In the genomic region with DNA sequence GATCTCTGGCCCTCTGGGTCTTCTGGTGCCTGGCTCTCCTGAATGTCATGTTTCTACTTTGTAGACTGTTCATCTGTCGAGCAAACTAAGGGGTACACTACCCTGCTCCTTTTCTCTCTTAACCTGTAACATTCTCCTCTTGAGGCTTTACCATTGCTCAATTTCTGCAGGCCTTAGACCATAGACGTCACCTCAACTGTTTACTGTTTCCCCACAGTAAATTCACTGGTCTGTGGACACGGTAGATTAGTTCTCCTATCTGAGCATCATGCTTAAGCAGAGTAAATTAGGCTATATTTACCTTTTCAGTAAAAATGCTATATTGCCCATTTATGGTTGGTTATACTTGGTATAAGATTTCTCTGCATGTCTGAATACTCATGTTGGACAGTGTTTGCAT, we compare ENCODE assay signal across 17 cellular contexts. TPM values are rescaled to one million over a fixed set of nuclear protein-coding genes. Genes with fewer than 3 reads are reported as not detected.
A peak's percentile ranks its signal among the peaks of the same experiment; 100 is the strongest.
DNase-seq lines count a peak whose midpoint lies in the region; ATAC-seq and TF ChIP-seq lines count a peak whose summit lies in the region.
"Had no signal": no experiment of that assay in that cellular context is flagged by ENCODE, and none has a peak within 500 bp of the region (broad histone marks: within the 10 kb centered on the region; RNA-seq: fewer than 3 reads in every experiment).

No MANE protein-coding gene starts in this region.

- H3K4me3 ChIP-seq in CD4-positive, alpha-beta memory T cell (ENCODE audit: low read length in 2 of 2) = no peak overlapping the region
- H3K4me3 ChIP-seq in hepatocyte (no peak overlapping the region), parathyroid adenoma (ENCODE audit: low read depth, low read length) (no peak overlapping the region)
- H3K4me3 ChIP-seq: PC-9, SJCRH30 had no signal

- H3K4me1 ChIP-seq in CD4-positive, alpha-beta memory T cell (ENCODE audit: insufficient read depth, low read length) = peaks cover 3% of the 10 kb centered on the region
- H3K4me1 ChIP-seq in hepatocyte (ENCODE audit: insufficient read depth) = peaks cover 24% of the 10 kb centered on the region
- H3K4me1 ChIP-seq in parathyroid adenoma = peaks cover 11% of the 10 kb centered on the region
- H3K4me1 ChIP-seq: SJCRH30 had no signal

- no peaks in the 10 kb centered on the region for H3K9me2 ChIP-seq in hepatocyte (replicated peaks; ENCODE audit: insufficient read depth)

- H4K20me1 ChIP-seq in hepatocyte (ENCODE audit: insufficient read depth, poor library complexity, severe bottlenecking) = no peaks in the 10 kb centered on the region

- no peaks in the 10 kb centered on the region for H3K79me2 ChIP-seq in hepatocyte
- no peaks in the 10 kb centered on the region for H3K79me2 ChIP-seq in parathyroid adenoma

- intact Hi-C loops in CD4-positive, alpha-beta memory T cell (cut with micrococcal nuclease) = no loop called here

- H3K4me2 ChIP-seq in hepatocyte (no peak overlapping the region), parathyroid adenoma (ENCODE audit: low read length) (no peak overlapping the region)
- H3K4me2 ChIP-seq: PC-9 had no signal

- WGBS in hepatocyte (ENCODE audit: low lambda C conversion rate, missing lambda C conversion rate) = 62% methylated on average over 3 of the region's 3 CpGs

- peak overlapping the region in 4 of 7 donors; percentile 8 to 81 (median 39) for H3K27ac Mint-ChIP-seq in CD4-positive, alpha-beta memory T cell
- peak overlapping the region; percentile 91 for H3K27ac Mint-ChIP-seq in HFFc6
- H3K27ac Mint-ChIP-seq: CD14-positive monocyte had no signal

- no peaks in the 10 kb centered on the region for H3K27me3 Mint-ChIP-seq in CD4-positive, alpha-beta memory T cell
- no peaks in the 10 kb centered on the region for H3K27me3 Mint-ChIP-seq in HFFc6 (ENCODE audit: insufficient read depth)

- H3K36me3 Mint-ChIP-seq in CD4-positive, alpha-beta memory T cell = peaks cover 17% of the 10 kb centered on the region in 2 donors
- peaks cover 5% of the 10 kb centered on the region for H3K36me3 Mint-ChIP-seq in HFFc6 (ENCODE audit: low read depth)

- DNase-seq in CD4-positive, alpha-beta memory T cell = no peak
- DNase-seq in HFFc6 (no peak), hepatocyte (ENCODE audit: low spot score) (no peak), medulla oblongata (ENCODE audit: extremely low spot score) (no peak)
- DNase-seq: AML-193, NCI-H1048, NCI-H146, NCI-H2081, NCI-H510A, NCI-H774, PC-9, SJCRH30 had no signal

- H3K9ac ChIP-seq in parathyroid adenoma = no peak overlapping the region

- no peak overlapping the region for H3K27ac ChIP-seq in CD4-positive, alpha-beta memory T cell (ENCODE audit: low read depth, low read length)
- H3K27ac ChIP-seq in hepatocyte (peak overlapping the region; percentile 75), parathyroid adenoma (peak overlapping the region; percentile 40)
- H3K27ac ChIP-seq: PC-9, SJCRH30 had no signal

- no peak overlapping the region for H3K4me3 Mint-ChIP-seq in CD4-positive, alpha-beta memory T cell
- peak overlapping the region; percentile 18; the same call in 1 of the 2 replicates for H3K4me3 Mint-ChIP-seq in HFFc6
- H3K4me3 Mint-ChIP-seq: CD14-positive monocyte had no signal

- H3K36me3 ChIP-seq in CD4-positive, alpha-beta memory T cell (ENCODE audit: insufficient read depth, low read length) = no peaks in the 10 kb centered on the region
- H3K36me3 ChIP-seq in hepatocyte (replicated peaks; ENCODE audit: insufficient read depth, low read depth) (no peaks in the 10 kb centered on the region), parathyroid adenoma (ENCODE audit: control insufficient read depth, insufficient read depth, low read length) (no peaks in the 10 kb centered on the region)

- no peaks in the 10 kb centered on the region for H3K27me3 ChIP-seq in CD4-positive, alpha-beta memory T cell (ENCODE audit: insufficient read depth, low read length)
- H3K27me3 ChIP-seq in hepatocyte = no peaks in the 10 kb centered on the region
- no peaks in the 10 kb centered on the region for H3K27me3 ChIP-seq in parathyroid adenoma (ENCODE audit: control insufficient read depth, insufficient read depth, low read length)
- H3K27me3 ChIP-seq: SJCRH30 had no signal

- CTCF ChIA-PET in CD4-positive, alpha-beta memory T cell (lab: Charles Lee; ENCODE audit: partially characterized antibody) = no interaction called here

- POLR2A ChIA-PET in CD4-positive, alpha-beta memory T cell (lab: Charles Lee; ENCODE audit: partially characterized antibody) = no interaction called here

- H2AFZ ChIP-seq in hepatocyte = no peak overlapping the region
- peak overlapping the region; percentile 16 for H2AFZ ChIP-seq in parathyroid adenoma
- H2AFZ ChIP-seq: PC-9 had no signal

- ATAC-seq in HG03439 (IDR thresholded peaks at IDR 0.05; ENCODE audit: unreplicated experiment) = no peak
- no peak for ATAC-seq in GM21390 (IDR thresholded peaks at IDR 0.05; ENCODE audit: unreplicated experiment)
- ATAC-seq: HCT116 had no signal

- peaks cover 6 to 10% (median 8%) of the 10 kb centered on the region in 4 donors for H3K4me1 Mint-ChIP-seq in CD4-positive, alpha-beta memory T cell
- peaks cover 27% of the 10 kb centered on the region for H3K4me1 Mint-ChIP-seq in HFFc6 (ENCODE audit: low read depth)
- H3K4me1 Mint-ChIP-seq: CD14-positive monocyte had no signal

- TF ChIP-seq CTCF in HFFc6 (IDR thresholded peaks at IDR 0.05) (no peak), hepatocyte (IDR thresholded peaks at IDR 0.05; ENCODE audit: poor library complexity) (no peak), parathyroid adenoma (IDR thresholded peaks at IDR 0.05) (no peak)

- no peaks in the 10 kb centered on the region for H3K9me3 ChIP-seq in CD4-positive, alpha-beta memory T cell (ENCODE audit: control insufficient read depth in 1 of 2, low read length in 2 of 2)
- H3K9me3 ChIP-seq in hepatocyte (ENCODE audit: low read depth) = no peaks in the 10 kb centered on the region
- H3K9me3 ChIP-seq in parathyroid adenoma (ENCODE audit: control insufficient read depth, low read length) = no peaks in the 10 kb centered on the region
- H3K9me3 ChIP-seq: SJCRH30 had no signal

- H3K9me3 Mint-ChIP-seq in CD4-positive, alpha-beta memory T cell = no peaks in the 10 kb centered on the region
- no peaks in the 10 kb centered on the region for H3K9me3 Mint-ChIP-seq in HFFc6
- H3K9me3 Mint-ChIP-seq: CD14-positive monocyte had no signal

RNA-seq across cellular contexts. Expression of a gene that starts 15.0 kb away (rescaled TPM):
- total RNA-seq in CD4-positive, alpha-beta memory T cell = 10 to 100 TPM; 22.5 to 22.6 TPM
- 10 to 100 TPM; 43.1 to 45.0 TPM for polyA plus RNA-seq in CD4-positive, alpha-beta memory T cell
- 10 to 100 TPM; 30.0 to 39.9 (median 36.9) TPM for total RNA-seq in HFFc6 (2021; fragmentation: NEBNext Ultra II Directional; extraction: Animal tissue kit (Norgen Biotek cat#: 25700))
- 122 and 127 TPM in 2 replicates for total RNA-seq in hepatocyte
- polyA plus RNA-seq in hepatocyte = 115 TPM in 2 replicates

RNA-seq across cellular contexts. Expression of a gene that starts 40.5 kb away (rescaled TPM):
- 10 to 100 TPM; 10.2 to 11.1 TPM for total RNA-seq in CD4-positive, alpha-beta memory T cell
- polyA plus RNA-seq in CD4-positive, alpha-beta memory T cell = under 1 TPM in 1 of 2 donors, not detected in 1; 0.78 TPM
- total RNA-seq in HFFc6 (2021; fragmentation: NEBNext Ultra II Directional; extraction: Animal tissue kit (Norgen Biotek cat#: 25700)) = 10 to 100 TPM in 5 of 6 experiments, 1 to 10 TPM in 1; 7.6 to 14.2 (median 13.8) TPM
- total RNA-seq in hepatocyte = 4.9 and 6.7 TPM in 2 replicates
- 1.5 and 1.7 TPM in 2 replicates for polyA plus RNA-seq in hepatocyte

RNA-seq across cellular contexts. Expression of a gene that starts 40.6 kb away (rescaled TPM):
- 10 to 100 TPM; 17.9 to 18.3 TPM for total RNA-seq in CD4-positive, alpha-beta memory T cell
- polyA plus RNA-seq in CD4-positive, alpha-beta memory T cell = 10 to 100 TPM; 13.4 to 21.0 TPM
- 10 to 100 TPM; 15.2 to 19.8 (median 18.0) TPM for total RNA-seq in HFFc6 (2021; fragmentation: NEBNext Ultra II Directional; extraction: Animal tissue kit (Norgen Biotek cat#: 25700))
- 9.0 and 10.1 TPM in 2 replicates for total RNA-seq in hepatocyte
- polyA plus RNA-seq in hepatocyte = 11.2 and 14.2 TPM in 2 replicates
